In the genomic region with DNA sequence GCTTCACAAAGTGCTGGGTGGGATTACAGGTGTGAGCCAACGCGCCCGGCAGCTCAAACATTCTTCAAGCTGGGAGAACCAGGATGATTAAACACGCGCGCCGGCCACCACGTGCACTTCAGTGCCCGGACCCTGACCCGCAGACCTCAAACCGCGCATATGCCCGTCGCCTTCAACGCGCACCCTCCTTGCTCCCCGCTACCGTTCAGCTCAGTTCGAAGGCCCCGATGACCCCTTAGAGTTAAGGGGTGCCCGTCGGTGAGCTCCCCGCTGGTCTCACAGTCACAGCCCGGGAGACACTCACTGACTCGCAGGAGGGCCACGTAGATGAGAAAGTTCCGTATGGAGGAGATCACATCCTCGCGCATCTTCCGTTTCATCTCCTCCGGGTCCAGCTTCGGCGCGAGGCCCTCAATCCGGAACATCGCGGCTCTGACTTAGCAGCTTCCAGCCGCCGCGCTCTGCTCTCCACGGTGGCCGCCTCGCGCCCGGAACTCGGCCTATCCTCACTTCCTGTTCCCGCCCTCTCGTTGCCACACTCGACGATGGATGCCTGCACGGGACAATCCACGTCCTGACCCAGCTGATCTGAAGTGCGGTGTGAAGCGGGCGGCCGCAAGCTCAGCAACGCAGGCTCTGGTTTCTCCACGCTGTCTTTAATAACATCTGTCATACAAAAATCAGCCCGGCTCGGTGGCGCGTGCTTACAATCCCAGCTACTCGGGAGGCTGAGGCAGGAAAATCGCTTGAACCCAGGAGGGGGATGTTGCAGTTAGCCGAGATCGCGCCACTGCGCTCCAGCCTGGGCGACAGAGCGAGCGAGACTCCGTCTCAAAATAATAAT, we compare ENCODE assay signal across 1 cellular context.
TF ChIP-seq lines count a peak whose summit lies in the region.

A gene (minus strand): TSS at position 490 of the 844 bp plus-strand sequence. CDS start 65 bp downstream, at position 425.

TF ChIP-seq in IMR-90, 13 proteins besides CTCF, POLR2A, EP300 and RAD21 (continued from another document):
- no peak for TF ChIP-seq CHD1 (IDR thresholded peaks at IDR 0.05; ENCODE audit: low read depth, low read length)
- no peak for TF ChIP-seq SMC3 (IDR thresholded peaks at IDR 0.05; ENCODE audit: low read depth, low read length)
- peak; percentile 33; the same call in 1 of the 2 replicates for TF ChIP-seq MAFK (IDR thresholded peaks at IDR 0.05; ENCODE audit: low read depth, low read length)
- no peak for TF ChIP-seq FOS (IDR thresholded peaks at IDR 0.05; ENCODE audit: low read depth, low read length)
- TF ChIP-seq, protein P1, sequence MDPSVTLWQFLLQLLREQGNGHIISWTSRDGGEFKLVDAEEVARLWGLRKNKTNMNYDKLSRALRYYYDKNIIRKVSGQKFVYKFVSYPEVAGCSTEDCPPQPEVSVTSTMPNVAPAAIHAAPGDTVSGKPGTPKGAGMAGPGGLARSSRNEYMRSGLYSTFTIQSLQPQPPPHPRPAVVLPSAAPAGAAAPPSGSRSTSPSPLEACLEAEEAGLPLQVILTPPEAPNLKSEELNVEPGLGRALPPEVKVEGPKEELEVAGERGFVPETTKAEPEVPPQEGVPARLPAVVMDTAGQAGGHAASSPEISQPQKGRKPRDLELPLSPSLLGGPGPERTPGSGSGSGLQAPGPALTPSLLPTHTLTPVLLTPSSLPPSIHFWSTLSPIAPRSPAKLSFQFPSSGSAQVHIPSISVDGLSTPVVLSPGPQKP (IDR thresholded peaks at IDR 0.05; ENCODE audit: borderline replicate concordance, low read depth, low read length) = no peak
- peak; percentile 26; the same call in 1 of the 2 replicates for TF ChIP-seq MAZ (IDR thresholded peaks at IDR 0.05; ENCODE audit: borderline replicate concordance, low read depth, low read length)
- TF ChIP-seq CEBPB (IDR thresholded peaks at IDR 0.05; ENCODE audit: low read depth, low read length) = peak; percentile 98
- TF ChIP-seq NFE2L2 (IDR thresholded peaks at IDR 0.05; ENCODE audit: low read depth, low read length) = no peak
- peak; percentile 85 for TF ChIP-seq BHLHE40 (IDR thresholded peaks at IDR 0.05; ENCODE audit: low read depth, low read length)
- TF ChIP-seq RCOR1 (IDR thresholded peaks at IDR 0.05; ENCODE audit: insufficient replicate concordance, low read length) = peak; percentile 39
TF ChIP-seq in IMR-90: peak in this region for 7.
